22 cellular contexts compared by ENCODE assay signal in the genomic region with DNA sequence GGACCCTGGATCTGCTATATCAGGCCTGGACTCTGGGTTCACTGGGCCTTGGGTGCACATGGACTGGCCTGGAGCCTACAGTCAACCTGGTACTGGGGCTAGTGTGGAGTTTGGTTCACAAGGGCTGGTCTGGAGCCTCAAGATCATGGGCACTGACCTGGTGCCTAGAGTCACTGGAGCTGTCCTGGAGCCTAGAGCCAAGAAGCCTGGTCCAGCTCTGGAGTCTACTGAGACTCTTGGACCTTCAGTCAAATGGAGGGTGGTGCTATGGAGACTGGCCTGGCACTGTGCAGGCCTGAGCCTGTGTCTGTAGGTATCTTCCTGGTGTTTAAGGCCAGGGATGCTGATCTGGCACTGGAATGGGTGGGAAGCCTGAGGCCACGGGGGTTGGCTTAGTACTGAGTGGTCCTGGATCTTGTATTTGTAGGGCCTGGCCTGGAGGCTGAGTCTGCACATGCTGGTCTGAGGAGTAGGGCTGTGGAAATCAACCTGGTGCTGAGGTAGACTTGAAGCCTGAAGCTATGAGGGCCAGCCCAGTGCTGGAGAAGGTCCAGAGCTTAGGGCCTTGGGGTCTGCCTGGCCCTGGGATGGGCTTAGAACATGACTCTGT. TPM values are rescaled to one million over a fixed set of nuclear protein-coding genes. Genes with fewer than 3 reads are reported as not detected.
DNase-seq lines count a peak whose midpoint lies in the region; ATAC-seq, FAIRE-seq and TF ChIP-seq lines count a peak whose summit lies in the region.
"Had no signal": no experiment of that assay in that cellular context is flagged by ENCODE, and none has a peak within 500 bp of the region (broad histone marks: within the 10 kb centered on the region; RNA-seq: fewer than 3 reads in every experiment).

No MANE protein-coding gene starts in this region.

- TF ChIP-seq CTCF in SK-N-SH (IDR thresholded peaks at IDR 0.05) (no peak), H1 (IDR thresholded peaks at IDR 0.05; ENCODE audit: control extremely low read depth in 1 of 3, insufficient read depth in 1 of 3, low read depth in 1 of 3, low read length in 3 of 3) (no peak)

- H2AK5ac ChIP-seq in H1 (ENCODE audit: low read depth, low read length), result no peak overlapping the region

- peak overlapping the region; percentile 27; the same call in 1 of the 2 replicates for H2BK12ac ChIP-seq in H1 (ENCODE audit: low read depth, low read length)

- H4K5ac ChIP-seq in H1 (ENCODE audit: insufficient read length, low read depth, low read length), result no peak overlapping the region

- no peak overlapping the region for H3K4ac ChIP-seq in H1 (replicated peaks; ENCODE audit: insufficient read length, low read depth, low read length)

- H3K4me2 ChIP-seq in SK-N-SH, result no peak overlapping the region
- H3K4me2 ChIP-seq in H1 (ENCODE audit: insufficient read depth in 1 of 2, low read depth in 2 of 2, low read length in 2 of 2), result no peak overlapping the region
- H3K4me2 ChIP-seq: A549, BLaER1 had no signal

- H3F3A ChIP-seq in SK-N-SH (replicated peaks; ENCODE audit: insufficient read depth), result no peaks in the 10 kb centered on the region

- H3K9me3 Mint-ChIP-seq in naive thymus-derived CD4-positive, alpha-beta T cell, result peaks cover 0 to 7% (median 0%) of the 10 kb centered on the region in 11 donors
- no peaks in the 10 kb centered on the region for H3K9me3 Mint-ChIP-seq in stimulated activated memory B cell treated with anti-CD40 and anti-IgM and Interleukin-4, amounts not matched to agents 10 μg/mL and 1 μg/mL and 100 μg/mL, for 72 hours

- H3K79me2 ChIP-seq in SK-N-SH (ENCODE audit: insufficient read depth) (no peaks in the 10 kb centered on the region), H1 (ENCODE audit: control insufficient read depth in 1 of 2, insufficient read depth in 2 of 2, low read length in 2 of 2) (no peaks in the 10 kb centered on the region)

- TF ChIP-seq POLR2A in H1 (IDR thresholded peaks at IDR 0.05; ENCODE audit: control extremely low read depth in 1 of 2, low read depth in 2 of 2, low read length in 2 of 2), result no peak

- H3K23ac ChIP-seq in H1 (ENCODE audit: insufficient read length), result no peak overlapping the region

- no peak overlapping the region for H4K91ac ChIP-seq in H1 (replicated peaks; ENCODE audit: insufficient read length, low read length)

- H3K9me3 ChIP-seq in SK-N-SH (no peaks in the 10 kb centered on the region), H1 (ENCODE audit: insufficient read depth in 2 of 2, low read depth in 1 of 2, low read length in 1 of 2) (peaks cover 22% of the 10 kb centered on the region in 2 experiments)
- H3K9me3 ChIP-seq in naive thymus-derived CD4-positive, alpha-beta T cell (ENCODE audit: control insufficient read depth in 2 of 3, low read length in 3 of 3), result no peaks in the 10 kb centered on the region
- H3K9me3 ChIP-seq: A549, HAP-1 had no signal

- no peak overlapping the region for H2BK20ac ChIP-seq in H1 (ENCODE audit: low read length)

- TF ChIP-seq RAD21 in SK-N-SH (IDR thresholded peaks at IDR 0.05; ENCODE audit: low read length) (no peak), H1 (IDR thresholded peaks at IDR 0.05 in 1 of 2, conservative IDR thresholded peaks at IDR 0.05 in 1 of 2; ENCODE audit: low read depth in 2 of 2, low read length in 2 of 2) (no peak)

- H3K4me1 ChIP-seq in SK-N-SH (ENCODE audit: control insufficient read depth in 1 of 2, insufficient read depth in 2 of 2, low read depth in 1 of 2, low read length in 1 of 2), result no peaks in the 10 kb centered on the region
- H3K4me1 ChIP-seq in H1 (replicated peaks in 1 of 4; ENCODE audit: control insufficient read depth in 3 of 4, insufficient read depth in 4 of 4, low read length in 3 of 4), result peaks cover 0 to 4% (median 0%) of the 10 kb centered on the region in 4 experiments; a peak in 1 of 7 replicates
- no peaks in the 10 kb centered on the region for H3K4me1 ChIP-seq in naive thymus-derived CD4-positive, alpha-beta T cell (ENCODE audit: control insufficient read depth in 2 of 2, insufficient read depth in 2 of 2, low read length in 2 of 2)
- H3K4me1 ChIP-seq: A549, BLaER1, HAP-1 had no signal

- H3K27me3 ChIP-seq in SK-N-SH (ENCODE audit: insufficient read depth) (no peaks in the 10 kb centered on the region), H1 (replicated peaks in 1 of 4; ENCODE audit: control insufficient read depth in 3 of 4, extremely low read depth in 1 of 4, insufficient read depth in 3 of 4, low read length in 3 of 4) (no peaks in the 10 kb centered on the region)
- no peaks in the 10 kb centered on the region for H3K27me3 ChIP-seq in naive thymus-derived CD4-positive, alpha-beta T cell (ENCODE audit: control insufficient read depth in 2 of 2, insufficient read depth in 2 of 2, low read length in 2 of 2)
- H3K27me3 ChIP-seq: BLaER1 had no signal

- intact Hi-C loops in naive thymus-derived CD4-positive, alpha-beta T cell (cut with micrococcal nuclease), result no loop called here
- intact Hi-C loops in Right ventricle myocardium inferior (cut with DNase I), result no loop called here

- no peak overlapping the region for H2BK5ac ChIP-seq in H1 (ENCODE audit: low read depth, low read length)

- 0% methylated on average over 1 of the region's 1 CpG for WGBS in SK-N-SH (ENCODE audit: low lambda C conversion rate)
- 100% methylated on average over 1 of the region's 1 CpG; no CpG with 5 or more reads in 1 of the 2 experiments for WGBS in H1 (ENCODE audit: extremely low coverage in 1 of 2, insufficient coverage in 1 of 2, insufficient read length in 1 of 2, insufficient replicate concordance in 2 of 2, low coverage in 1 of 2, low lambda C conversion rate in 2 of 2, missing lambda C conversion rate in 1 of 2), 2 experiments

- H2BK15ac ChIP-seq in H1 (ENCODE audit: low read length), result peak overlapping the region; percentile 12; the same call in 1 of the 2 replicates

- H4K20me1 ChIP-seq in SK-N-SH (ENCODE audit: insufficient read depth), result no peaks in the 10 kb centered on the region
- no peaks in the 10 kb centered on the region for H4K20me1 ChIP-seq in H1 (replicated peaks in 1 of 2; ENCODE audit: control insufficient read depth in 1 of 2, insufficient read depth in 2 of 2, low read length in 2 of 2)
- H4K20me1 ChIP-seq: BLaER1 had no signal

- H3K9ac ChIP-seq in SK-N-SH (no peak overlapping the region), H1 (replicated peaks in 1 of 4; ENCODE audit: extremely low read depth in 1 of 4, low read depth in 3 of 4, low read length in 3 of 4) (no peak overlapping the region)
- H3K9ac ChIP-seq: BLaER1 had no signal

- H3K27ac ChIP-seq in SK-N-SH (ENCODE audit: low read depth in 2 of 2, low read length in 1 of 2), result no peak overlapping the region
- no peak overlapping the region for H3K27ac ChIP-seq in H1 (ENCODE audit: low read depth, low read length)
- H3K27ac ChIP-seq in naive thymus-derived CD4-positive, alpha-beta T cell (ENCODE audit: low read depth, low read length), result no peak overlapping the region
- H3K27ac ChIP-seq: 22Rv1, A549, BLaER1 had no signal

- H3K4me3 Mint-ChIP-seq in naive thymus-derived CD4-positive, alpha-beta T cell, result no peak overlapping the region
- H3K4me3 Mint-ChIP-seq in stimulated activated memory B cell treated with anti-CD40 and anti-IgM and Interleukin-4, amounts not matched to agents 10 μg/mL and 1 μg/mL and 100 μg/mL, for 72 hours, result no peak overlapping the region
- H3K4me3 Mint-ChIP-seq: CD14-positive monocyte; CD4-positive, alpha-beta memory T cell had no signal

- no peaks in the 10 kb centered on the region for H3K4me1 Mint-ChIP-seq in naive thymus-derived CD4-positive, alpha-beta T cell
- no peaks in the 10 kb centered on the region for H3K4me1 Mint-ChIP-seq in stimulated activated memory B cell treated with anti-CD40 and anti-IgM and Interleukin-4, amounts not matched to agents 10 μg/mL and 1 μg/mL and 100 μg/mL, for 72 hours
- H3K4me1 Mint-ChIP-seq: CD14-positive monocyte; CD4-positive, alpha-beta memory T cell had no signal

- H3K4me3 ChIP-seq in SK-N-SH (ENCODE audit: low read depth in 2 of 2, low read length in 1 of 2) (no peak overlapping the region), H1 (ENCODE audit: extremely low read depth in 1 of 4, insufficient read depth in 2 of 4, low read depth in 3 of 4, low read length in 4 of 4) (no peak overlapping the region)
- H3K4me3 ChIP-seq in naive thymus-derived CD4-positive, alpha-beta T cell (ENCODE audit: low read length), result no peak overlapping the region
- H3K4me3 ChIP-seq: A549, BLaER1, GM12878, HAP-1 had no signal

- H3K9me2 ChIP-seq in SK-N-SH, result no peaks in the 10 kb centered on the region

- no peaks in the 10 kb centered on the region for H3K36me3 Mint-ChIP-seq in naive thymus-derived CD4-positive, alpha-beta T cell
- no peaks in the 10 kb centered on the region for H3K36me3 Mint-ChIP-seq in stimulated activated memory B cell treated with anti-CD40 and anti-IgM and Interleukin-4, amounts not matched to agents 10 μg/mL and 1 μg/mL and 100 μg/mL, for 72 hours
- H3K36me3 Mint-ChIP-seq: CD14-positive monocyte; CD4-positive, alpha-beta memory T cell had no signal

- peaks cover 2 to 30% (median 19%) of the 10 kb centered on the region in 5 donors for H3K27me3 Mint-ChIP-seq in naive thymus-derived CD4-positive, alpha-beta T cell
- H3K27me3 Mint-ChIP-seq in stimulated activated memory B cell treated with anti-CD40 and anti-IgM and Interleukin-4, amounts not matched to agents 10 μg/mL and 1 μg/mL and 100 μg/mL, for 72 hours, result peaks cover 13% of the 10 kb centered on the region

- H3K14ac ChIP-seq in H1 (ENCODE audit: insufficient read length), result no peak overlapping the region

- no peaks in the 10 kb centered on the region for H3K79me1 ChIP-seq in H1 (ENCODE audit: low read depth, low read length)

- POLR2A ChIA-PET in SK-N-SH (lab: Yijun Ruan, JAX), result no interaction called here
- POLR2A ChIA-PET in H1 (lab: Charles Lee; ENCODE audit: partially characterized antibody), result interaction anchor here (0.9 to 1.0 kb wide), 2 partner anchors 19 to 117 kb away, joined by 3 to 4 read pairs; partner anchors contain the start of gene WFDC10A
- POLR2A ChIA-PET in naive thymus-derived CD4-positive, alpha-beta T cell (lab: Charles Lee), result no interaction called here

- no peak for FAIRE-seq in H1 (lab: Jason Lieb, UNC)
- FAIRE-seq: A549, GM12878 had no signal

- no peak overlapping the region for H4K8ac ChIP-seq in H1 (ENCODE audit: extremely low read depth, insufficient read depth, low read length)

- CTCF ChIA-PET in SK-N-SH (lab: Yijun Ruan, JAX) (interaction anchor here (1.4 kb wide), 1 partner anchor 18 kb away, joined by 3 read pairs; the partner anchor contains the start of gene WFDC10A), H1 (lab: Charles Lee; ENCODE audit: partially characterized antibody) (interaction anchor here (0.6 to 1.3 kb wide), 4 partner anchors 18 to 124 kb away, joined by 3 to 5 read pairs (median 3); partner anchors contain the start of gene WFDC10A)
- CTCF ChIA-PET in naive thymus-derived CD4-positive, alpha-beta T cell (lab: Charles Lee), result no interaction called here

- H3K27ac Mint-ChIP-seq in naive thymus-derived CD4-positive, alpha-beta T cell, result no peak overlapping the region
- H3K27ac Mint-ChIP-seq in stimulated activated memory B cell treated with anti-CD40 and anti-IgM and Interleukin-4, amounts not matched to agents 10 μg/mL and 1 μg/mL and 100 μg/mL, for 72 hours, result no peak overlapping the region
- H3K27ac Mint-ChIP-seq: CD4-positive, alpha-beta memory T cell had no signal

- H3K36me3 ChIP-seq in SK-N-SH (replicated peaks in 1 of 2; ENCODE audit: control insufficient read depth in 1 of 2, insufficient read depth in 2 of 2, low read length in 1 of 2) (no peaks in the 10 kb centered on the region), H1 (ENCODE audit: control insufficient read depth in 2 of 4, insufficient read depth in 4 of 4, low read length in 3 of 4) (no peaks in the 10 kb centered on the region)
- H3K36me3 ChIP-seq in naive thymus-derived CD4-positive, alpha-beta T cell (ENCODE audit: control insufficient read depth in 2 of 3, insufficient read depth in 3 of 3, low read length in 3 of 3), result no peaks in the 10 kb centered on the region
- H3K36me3 ChIP-seq: BLaER1, HAP-1 had no signal

- no peak for ATAC-seq in SK-N-SH treated with all-trans-retinoic acid at 6 μM for 48 hours
- peak; percentile 10 for ATAC-seq in naive thymus-derived CD4-positive, alpha-beta T cell
- peak; percentile 34 for ATAC-seq in stimulated activated memory B cell treated with anti-CD40 and anti-IgM and Interleukin-4, amounts not matched to agents 10 μg/mL and 1 μg/mL and 100 μg/mL, for 72 hours
- ATAC-seq in Right ventricle myocardium inferior, result no peak
- ATAC-seq: A549, GM12878 had no signal

- DNase-seq in SK-N-SH, result peak; percentile 5
- no peak for DNase-seq in H1 (ENCODE audit: low read depth in 1 of 2, low spot score in 2 of 2)
- no peak for DNase-seq in naive thymus-derived CD4-positive, alpha-beta T cell
- DNase-seq in Right ventricle myocardium inferior (ENCODE audit: missing footprints), result no peak
- no peak for DNase-seq in GF-D8 (lab: John Stamatoyannopoulos, UW)
- no peak for DNase-seq in activated CD4-positive, CD25-positive, alpha-beta regulatory T cell (lab: John Stamatoyannopoulos, UW)
- DNase-seq: AML-193; CD4-positive, alpha-beta memory T cell; DMS153; DMS79; GOT3; IMR-90 had no signal

- no peaks in the 10 kb centered on the region for H3K23me2 ChIP-seq in H1 (ENCODE audit: low read depth, low read length)

- no peak overlapping the region; the same call in 1 of the 2 replicates for H3K18ac ChIP-seq in H1 (ENCODE audit: extremely low read depth, low read length)

- no peak overlapping the region for H3K56ac ChIP-seq in H1 (replicated peaks; ENCODE audit: insufficient read length, low read depth, low read length)

- no peak overlapping the region for H2BK120ac ChIP-seq in H1 (replicated peaks; ENCODE audit: low read depth, low read length)

- TF ChIP-seq EP300 in SK-N-SH (IDR thresholded peaks at IDR 0.05; ENCODE audit: borderline replicate concordance in 1 of 2, low read depth in 1 of 2, low read length in 1 of 2), result no peak
- TF ChIP-seq EP300 in H1 (IDR thresholded peaks at IDR 0.05; ENCODE audit: borderline replicate concordance in 1 of 2, low read depth in 2 of 2, low read length in 2 of 2), result no peak

- H2AFZ ChIP-seq in SK-N-SH (ENCODE audit: low read depth) (no peak overlapping the region), H1 (ENCODE audit: low read length) (no peak overlapping the region)

RNA-seq across cellular contexts. Expression of gene WFDC9, which starts 16.5 kb away (rescaled TPM):
- polyA plus RNA-seq in SK-N-SH (2012; rRNA removed) (not detected in 2 replicates), H1 (2011; rRNA removed) (not detected in 2 replicates)
- not detected in 2 replicates for polyA plus RNA-seq in SK-N-SH (2012; cell fraction: cytosol; rRNA removed)
- polyA plus RNA-seq in SK-N-SH (2012; cell fraction: nucleus; rRNA removed), result not detected in 2 replicates
- not detected in 2 replicates for total RNA-seq in H1 (2021; fragmentation: NEBNext Ultra II Directional; extraction: Animal tissue kit (Norgen Biotek cat#: 25700))
- not detected for polyA plus RNA-seq in H1 (2011; cell fraction: cytosol; rRNA removed)
- polyA plus RNA-seq in H1 (2011; cell fraction: nucleus; rRNA removed), result not detected
- not detected in 4 replicates for polyA plus RNA-seq in H1 (2012, experiment 1 of 2)
- not detected for polyA plus RNA-seq in H1 (2012, experiment 2 of 2)
- not detected for polyA plus RNA-seq in H1 (2013, experiment 1 of 2)
- not detected for polyA plus RNA-seq in H1 (2013, experiment 2 of 2)
- not detected in 2 replicates for polyA minus RNA-seq in H1 (2011; rRNA and poly(A)+ RNA removed)
- not detected for polyA minus RNA-seq in H1 (2011; cell fraction: cytosol; rRNA and poly(A)+ RNA removed)
- polyA minus RNA-seq in H1 (2011; cell fraction: nucleus; rRNA and poly(A)+ RNA removed), result not detected
- total RNA-seq in naive thymus-derived CD4-positive, alpha-beta T cell, result not detected
- not detected for polyA plus RNA-seq in naive thymus-derived CD4-positive, alpha-beta T cell
- total RNA-seq in Right ventricle myocardium inferior, result not detected
- total RNA-seq: CD4-positive, alpha-beta memory T cell; Daoy; GM12878; HT-29; IMR-90 had no signal
- polyA plus RNA-seq: A549; CD14-positive monocyte; CD4-positive, alpha-beta memory T cell; GM12878; IMR-90 had no signal

RNA-seq across cellular contexts. Expression of gene WFDC10A, which starts 18.0 kb away (rescaled TPM):
- not detected in 2 replicates for polyA plus RNA-seq in SK-N-SH (2012; rRNA removed)
- polyA plus RNA-seq in SK-N-SH (2012; cell fraction: cytosol; rRNA removed), result not detected in 2 replicates
- not detected in 2 replicates for polyA plus RNA-seq in SK-N-SH (2012; cell fraction: nucleus; rRNA removed)
- not detected in 2 replicates for total RNA-seq in H1 (2021; fragmentation: NEBNext Ultra II Directional; extraction: Animal tissue kit (Norgen Biotek cat#: 25700))
- polyA plus RNA-seq in H1 (2011; rRNA removed), result not detected in 2 replicates
- not detected for polyA plus RNA-seq in H1 (2011; cell fraction: cytosol; rRNA removed)
- polyA plus RNA-seq in H1 (2011; cell fraction: nucleus; rRNA removed), result not detected
- polyA plus RNA-seq in H1 (2012, experiment 1 of 2), result not detected in 4 replicates
- not detected for polyA plus RNA-seq in H1 (2012, experiment 2 of 2)
- not detected for polyA plus RNA-seq in H1 (2013, experiment 1 of 2)
- 0.17 TPM for polyA plus RNA-seq in H1 (2013, experiment 2 of 2)
- 0.41 and 0.98 TPM in 2 replicates for polyA minus RNA-seq in H1 (2011; rRNA and poly(A)+ RNA removed)
- not detected for polyA minus RNA-seq in H1 (2011; cell fraction: cytosol; rRNA and poly(A)+ RNA removed)
- not detected for polyA minus RNA-seq in H1 (2011; cell fraction: nucleus; rRNA and poly(A)+ RNA removed)
- not detected for total RNA-seq in naive thymus-derived CD4-positive, alpha-beta T cell
- not detected for polyA plus RNA-seq in naive thymus-derived CD4-positive, alpha-beta T cell
- total RNA-seq in Right ventricle myocardium inferior, result not detected
- total RNA-seq: CD4-positive, alpha-beta memory T cell; Daoy; GM12878; HT-29; IMR-90 had no signal
- polyA plus RNA-seq: A549; CD14-positive monocyte; CD4-positive, alpha-beta memory T cell; GM12878; IMR-90 had no signal

RNA-seq across cellular contexts. Expression of gene WFDC11, which starts 22.5 kb away (rescaled TPM):
- polyA plus RNA-seq in SK-N-SH (2012; rRNA removed) (not detected in 2 replicates), H1 (2011; rRNA removed) (not detected in 2 replicates)
- polyA plus RNA-seq in SK-N-SH (2012; cell fraction: cytosol; rRNA removed), result not detected in 2 replicates
- not detected in 2 replicates for polyA plus RNA-seq in SK-N-SH (2012; cell fraction: nucleus; rRNA removed)
- total RNA-seq in H1 (2021; fragmentation: NEBNext Ultra II Directional; extraction: Animal tissue kit (Norgen Biotek cat#: 25700)), result not detected in 2 replicates
- polyA plus RNA-seq in H1 (2011; cell fraction: cytosol; rRNA removed), result not detected
- not detected for polyA plus RNA-seq in H1 (2011; cell fraction: nucleus; rRNA removed)
- polyA plus RNA-seq in H1 (2012, experiment 1 of 2), result not detected in 4 replicates
- polyA plus RNA-seq in H1 (2012, experiment 2 of 2), result not detected
- not detected for polyA plus RNA-seq in H1 (2013, experiment 1 of 2)
- polyA plus RNA-seq in H1 (2013, experiment 2 of 2), result not detected
- polyA minus RNA-seq in H1 (2011; rRNA and poly(A)+ RNA removed), result not detected in 2 replicates
- not detected for polyA minus RNA-seq in H1 (2011; cell fraction: cytosol; rRNA and poly(A)+ RNA removed)
- polyA minus RNA-seq in H1 (2011; cell fraction: nucleus; rRNA and poly(A)+ RNA removed), result not detected
- total RNA-seq in naive thymus-derived CD4-positive, alpha-beta T cell, result not detected
- not detected for polyA plus RNA-seq in naive thymus-derived CD4-positive, alpha-beta T cell
- total RNA-seq in Right ventricle myocardium inferior, result not detected
- total RNA-seq: CD4-positive, alpha-beta memory T cell; Daoy; GM12878; HT-29; IMR-90 had no signal
- polyA plus RNA-seq: A549; CD14-positive monocyte; CD4-positive, alpha-beta memory T cell; GM12878; IMR-90 had no signal

RNA-seq across cellular contexts. Expression of gene WFDC13, which starts 54.3 kb away (rescaled TPM):
- polyA plus RNA-seq in SK-N-SH (2012; rRNA removed) (not detected in 2 replicates), H1 (2011; rRNA removed) (not detected in 2 replicates)
- polyA plus RNA-seq in SK-N-SH (2012; cell fraction: cytosol; rRNA removed), result not detected in 2 replicates
- not detected in 2 replicates for polyA plus RNA-seq in SK-N-SH (2012; cell fraction: nucleus; rRNA removed)
- not detected in 2 replicates for total RNA-seq in H1 (2021; fragmentation: NEBNext Ultra II Directional; extraction: Animal tissue kit (Norgen Biotek cat#: 25700))
- not detected for polyA plus RNA-seq in H1 (2011; cell fraction: cytosol; rRNA removed)
- polyA plus RNA-seq in H1 (2011; cell fraction: nucleus; rRNA removed), result not detected
- not detected in 4 replicates for polyA plus RNA-seq in H1 (2012, experiment 1 of 2)
- polyA plus RNA-seq in H1 (2012, experiment 2 of 2), result not detected
- not detected for polyA plus RNA-seq in H1 (2013, experiment 1 of 2)
- not detected for polyA plus RNA-seq in H1 (2013, experiment 2 of 2)
- polyA minus RNA-seq in H1 (2011; rRNA and poly(A)+ RNA removed), result not detected in 2 replicates
- not detected for polyA minus RNA-seq in H1 (2011; cell fraction: cytosol; rRNA and poly(A)+ RNA removed)
- not detected for polyA minus RNA-seq in H1 (2011; cell fraction: nucleus; rRNA and poly(A)+ RNA removed)
- total RNA-seq in naive thymus-derived CD4-positive, alpha-beta T cell, result not detected
- not detected for polyA plus RNA-seq in naive thymus-derived CD4-positive, alpha-beta T cell
- not detected for total RNA-seq in Right ventricle myocardium inferior
- total RNA-seq: CD4-positive, alpha-beta memory T cell; Daoy; GM12878; HT-29; IMR-90 had no signal
- polyA plus RNA-seq: A549; CD14-positive monocyte; CD4-positive, alpha-beta memory T cell; GM12878; IMR-90 had no signal

RNA-seq across cellular contexts. Expression of gene WFDC10B, which starts 57.3 kb away (rescaled TPM):
- polyA plus RNA-seq in SK-N-SH (2012; rRNA removed) (not detected in 2 replicates), H1 (2011; rRNA removed) (0.21 and 0.36 TPM in 2 replicates)
- polyA plus RNA-seq in SK-N-SH (2012; cell fraction: cytosol; rRNA removed), result not detected in 2 replicates
- 0.17 TPM in 1 of 2 replicates, not detected in the other for polyA plus RNA-seq in SK-N-SH (2012; cell fraction: nucleus; rRNA removed)
- 0.54 TPM in 1 of 2 replicates, not detected in the other for total RNA-seq in H1 (2021; fragmentation: NEBNext Ultra II Directional; extraction: Animal tissue kit (Norgen Biotek cat#: 25700))
- polyA plus RNA-seq in H1 (2011; cell fraction: cytosol; rRNA removed), result 0.32 TPM
- polyA plus RNA-seq in H1 (2011; cell fraction: nucleus; rRNA removed), result 0.74 TPM
- polyA plus RNA-seq in H1 (2012, experiment 1 of 2), result 0.33 to 0.66 TPM (median 0.62 TPM) in 3 of 4 replicates, not detected in the other
- polyA plus RNA-seq in H1 (2012, experiment 2 of 2), result not detected
- polyA plus RNA-seq in H1 (2013, experiment 1 of 2), result 0.81 TPM
- polyA plus RNA-seq in H1 (2013, experiment 2 of 2), result 0.50 TPM
- not detected in 2 replicates for polyA minus RNA-seq in H1 (2011; rRNA and poly(A)+ RNA removed)
- polyA minus RNA-seq in H1 (2011; cell fraction: cytosol; rRNA and poly(A)+ RNA removed), result not detected
- polyA minus RNA-seq in H1 (2011; cell fraction: nucleus; rRNA and poly(A)+ RNA removed), result not detected
- not detected for total RNA-seq in naive thymus-derived CD4-positive, alpha-beta T cell
- polyA plus RNA-seq in naive thymus-derived CD4-positive, alpha-beta T cell, result not detected
- not detected for total RNA-seq in Right ventricle myocardium inferior
- total RNA-seq: CD4-positive, alpha-beta memory T cell; Daoy; GM12878; HT-29; IMR-90 had no signal
- polyA plus RNA-seq: A549; CD14-positive monocyte; CD4-positive, alpha-beta memory T cell; GM12878; IMR-90 had no signal

Comparison
In these comparisons a context has a peak if more than half of its experiments do, and no peak if none do; other contexts are left out.
1. ATAC-seq: peak in naive thymus-derived CD4-positive, alpha-beta T cell (single experiment) and stimulated activated memory B cell treated with anti-CD40 and anti-IgM and Interleukin-4, amounts not matched to agents 10 μg/mL and 1 μg/mL and 100 μg/mL, for 72 hours (single experiment); none in SK-N-SH treated with all-trans-retinoic acid at 6 μM for 48 hours (single experiment) and Right ventricle myocardium inferior (single experiment).